10 cellular contexts compared by ENCODE assay signal in genomic region chrX:26851981-26852380, GRCh38.
DNase-seq lines count a peak whose midpoint lies in the region; ATAC-seq and TF ChIP-seq lines count a peak whose summit lies in the region.
"Had no signal": no experiment of that assay in that cellular context is flagged by ENCODE, and none has a peak within 500 bp of the region (broad histone marks: within the 10 kb centered on the region; RNA-seq: fewer than 3 reads in every experiment).

No MANE protein-coding gene starts in this region.

- H3K4me3 ChIP-seq in H7 (ENCODE audit: insufficient read depth, low read depth, low read length) = no peak overlapping the region
- H3K4me3 ChIP-seq in OCI-LY3 (ENCODE audit: low read length) = no peak overlapping the region
- H3K4me3 ChIP-seq: BLaER1, lung had no signal

- no peaks in the 10 kb centered on the region for H3K9me3 Mint-ChIP-seq in activated T-helper 2 cell treated with anti-CD3 and anti-CD28 coated beads, Interferon-gamma antibody, Interleukin-2, Interleukin-4, amounts not matched to agents 10 μg/mL and 5 μg/mL and 100 μg/mL, durations not matched to agents 14 hours and 24 hours and 36 hours

- no peak overlapping the region for H3K4me3 Mint-ChIP-seq in activated T-helper 2 cell treated with anti-CD3 and anti-CD28 coated beads, Interferon-gamma antibody, Interleukin-2, Interleukin-4, amounts not matched to agents 10 μg/mL and 5 μg/mL and 100 μg/mL, durations not matched to agents 14 hours and 24 hours and 36 hours (ENCODE audit: low read depth)

- ATAC-seq in HG03520 (IDR thresholded peaks at IDR 0.05; ENCODE audit: unreplicated experiment) (no peak), GM21737 (IDR thresholded peaks at IDR 0.05; ENCODE audit: unreplicated experiment) (no peak)

- H3K36me3 Mint-ChIP-seq in activated T-helper 2 cell treated with anti-CD3 and anti-CD28 coated beads, Interferon-gamma antibody, Interleukin-2, Interleukin-4, amounts not matched to agents 10 μg/mL and 5 μg/mL and 100 μg/mL, durations not matched to agents 14 hours and 24 hours and 36 hours (ENCODE audit: low read depth) = no peaks in the 10 kb centered on the region

- TF ChIP-seq CTCF in 22Rv1 (IDR thresholded peaks at IDR 0.05) = peak; percentile 34
- TF ChIP-seq CTCF in OCI-LY3 (IDR thresholded peaks at IDR 0.05; ENCODE audit: low read depth, low read length) = peak; percentile 69

- H3K27me3 Mint-ChIP-seq in activated T-helper 2 cell treated with anti-CD3 and anti-CD28 coated beads, Interferon-gamma antibody, Interleukin-2, Interleukin-4, amounts not matched to agents 10 μg/mL and 5 μg/mL and 100 μg/mL, durations not matched to agents 14 hours and 24 hours and 36 hours (ENCODE audit: low read depth) = no peaks in the 10 kb centered on the region

- no peak overlapping the region for H3K9ac ChIP-seq in OCI-LY3 (ENCODE audit: low read length)
- H3K9ac ChIP-seq: BLaER1 had no signal

- DNase-seq in H7 (peak; percentile 5), fibroblast of peridontal ligament (ENCODE audit: extremely low read depth) (peak; percentile 4)
- no peak for DNase-seq in activated T-cell treated with anti-CD3 and anti-CD28 coated beads, Interleukin-2, amount 50 U/mL, for 1 hour
- no peak for DNase-seq in activated T-helper 2 cell treated with anti-CD3 and anti-CD28 coated beads, Interferon-gamma antibody, Interleukin-2, Interleukin-4, amounts not matched to agents 10 μg/mL and 5 μg/mL and 100 μg/mL, durations not matched to agents 14 hours and 24 hours and 36 hours (ENCODE audit: low spot score)

- H3K27ac Mint-ChIP-seq in activated T-helper 2 cell treated with anti-CD3 and anti-CD28 coated beads, Interferon-gamma antibody, Interleukin-2, Interleukin-4, amounts not matched to agents 10 μg/mL and 5 μg/mL and 100 μg/mL, durations not matched to agents 14 hours and 24 hours and 36 hours = no peak overlapping the region

- H3K4me1 ChIP-seq in OCI-LY3 (ENCODE audit: low read length) = peaks cover 24% of the 10 kb centered on the region
- H3K4me1 ChIP-seq: BLaER1 had no signal

- H3K27me3 ChIP-seq in H7 (ENCODE audit: control insufficient read depth, insufficient read depth, low read length) (no peaks in the 10 kb centered on the region), OCI-LY3 (ENCODE audit: low read depth, low read length) (no peaks in the 10 kb centered on the region)

- H3K27ac ChIP-seq in 22Rv1 (no peak overlapping the region), OCI-LY3 (ENCODE audit: low read length) (peak overlapping the region; percentile 31; the same call in 1 of the 2 replicates)
- H3K27ac ChIP-seq: BLaER1 had no signal

- no peak overlapping the region for H2AFZ ChIP-seq in OCI-LY3 (ENCODE audit: low read depth, low read length)

- H3K4me1 Mint-ChIP-seq in activated T-helper 2 cell treated with anti-CD3 and anti-CD28 coated beads, Interferon-gamma antibody, Interleukin-2, Interleukin-4, amounts not matched to agents 10 μg/mL and 5 μg/mL and 100 μg/mL, durations not matched to agents 14 hours and 24 hours and 36 hours (ENCODE audit: low read depth) = no peaks in the 10 kb centered on the region

- H3K36me3 ChIP-seq in H7 (replicated peaks; ENCODE audit: control insufficient read depth, insufficient read depth, low read length) = no peaks in the 10 kb centered on the region
- no peaks in the 10 kb centered on the region for H3K36me3 ChIP-seq in OCI-LY3 (replicated peaks; ENCODE audit: low read depth, low read length)
- H3K36me3 ChIP-seq: BLaER1 had no signal

- H3K79me2 ChIP-seq in OCI-LY3 (ENCODE audit: low read length) = no peaks in the 10 kb centered on the region

- no peaks in the 10 kb centered on the region for H4K20me1 ChIP-seq in OCI-LY3 (ENCODE audit: insufficient read depth, low read length)
- H4K20me1 ChIP-seq: BLaER1 had no signal

- peak overlapping the region; percentile 40 for H3K4me2 ChIP-seq in OCI-LY3 (ENCODE audit: low read length)
- H3K4me2 ChIP-seq: BLaER1 had no signal

- no peaks in the 10 kb centered on the region for H3K9me3 ChIP-seq in OCI-LY3 (ENCODE audit: insufficient read depth, low read length)
- H3K9me3 ChIP-seq: BLaER1 had no signal

- intact Hi-C loops in activated T-helper 2 cell treated with anti-CD3 and anti-CD28 coated beads, Interferon-gamma antibody, Interleukin-2, Interleukin-4, amounts not matched to agents 10 μg/mL and 5 μg/mL and 100 μg/mL, durations not matched to agents 14 hours and 24 hours and 36 hours (cut with micrococcal nuclease) = no loop called here

Comparison
In these comparisons a context has a peak if more than half of its experiments do, and no peak if none do; other contexts are left out.
1. DNase-seq: peak in H7 (single experiment) and fibroblast of peridontal ligament (single experiment); none in activated T-cell treated with anti-CD3 and anti-CD28 coated beads, Interleukin-2, amount 50 U/mL, for 1 hour (single experiment) and activated T-helper 2 cell treated with anti-CD3 and anti-CD28 coated beads, Interferon-gamma antibody, Interleukin-2, Interleukin-4, amounts not matched to agents 10 μg/mL and 5 μg/mL and 100 μg/mL, durations not matched to agents 14 hours and 24 hours and 36 hours (single experiment).